In the genomic region with DNA sequence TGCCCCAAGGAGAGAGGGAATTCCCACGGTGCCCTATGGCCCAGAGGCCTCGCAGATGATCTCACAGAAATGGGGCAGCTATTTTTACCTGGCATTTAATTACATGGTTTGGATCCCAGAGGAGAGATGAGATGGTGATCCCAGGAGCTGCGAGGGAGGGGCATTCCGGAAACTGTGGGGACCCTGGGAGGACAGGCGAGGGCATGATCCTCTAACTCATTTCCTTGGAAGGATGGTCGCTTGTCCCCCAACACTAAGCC, we compare ENCODE assay signal across 1 cellular context.
TF ChIP-seq lines count a peak whose summit lies in the region.

No MANE protein-coding gene starts in this region.

TF ChIP-seq in GM12878, 131 proteins besides CTCF, POLR2A, EP300 and RAD21:
- TF ChIP-seq, protein P1, sequence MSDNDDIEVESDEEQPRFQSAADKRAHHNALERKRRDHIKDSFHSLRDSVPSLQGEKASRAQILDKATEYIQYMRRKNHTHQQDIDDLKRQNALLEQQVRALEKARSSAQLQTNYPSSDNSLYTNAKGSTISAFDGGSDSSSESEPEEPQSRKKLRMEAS (IDR thresholded peaks at IDR 0.05; ENCODE audit: low read depth, low read length), result no peak
- TF ChIP-seq, protein P2, sequence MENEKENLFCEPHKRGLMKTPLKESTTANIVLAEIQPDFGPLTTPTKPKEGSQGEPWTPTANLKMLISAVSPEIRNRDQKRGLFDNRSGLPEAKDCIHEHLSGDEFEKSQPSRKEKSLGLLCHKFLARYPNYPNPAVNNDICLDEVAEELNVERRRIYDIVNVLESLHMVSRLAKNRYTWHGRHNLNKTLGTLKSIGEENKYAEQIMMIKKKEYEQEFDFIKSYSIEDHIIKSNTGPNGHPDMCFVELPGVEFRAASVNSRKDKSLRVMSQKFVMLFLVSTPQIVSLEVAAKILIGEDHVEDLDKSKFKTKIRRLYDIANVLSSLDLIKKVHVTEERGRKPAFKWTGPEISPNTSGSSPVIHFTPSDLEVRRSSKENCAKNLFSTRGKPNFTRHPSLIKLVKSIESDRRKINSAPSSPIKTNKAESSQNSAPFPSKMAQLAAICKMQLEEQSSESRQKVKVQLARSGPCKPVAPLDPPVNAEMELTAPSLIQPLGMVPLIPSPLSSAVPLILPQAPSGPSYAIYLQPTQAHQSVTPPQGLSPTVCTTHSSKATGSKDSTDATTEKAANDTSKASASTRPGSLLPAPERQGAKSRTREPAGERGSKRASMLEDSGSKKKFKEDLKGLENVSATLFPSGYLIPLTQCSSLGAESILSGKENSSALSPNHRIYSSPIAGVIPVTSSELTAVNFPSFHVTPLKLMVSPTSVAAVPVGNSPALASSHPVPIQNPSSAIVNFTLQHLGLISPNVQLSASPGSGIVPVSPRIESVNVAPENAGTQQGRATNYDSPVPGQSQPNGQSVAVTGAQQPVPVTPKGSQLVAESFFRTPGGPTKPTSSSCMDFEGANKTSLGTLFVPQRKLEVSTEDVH (IDR thresholded peaks at IDR 0.05; ENCODE audit: low read depth, partially characterized antibody), result no peak
- TF ChIP-seq ZNF622 (IDR thresholded peaks at IDR 0.05), result no peak
- TF ChIP-seq, protein P3, sequence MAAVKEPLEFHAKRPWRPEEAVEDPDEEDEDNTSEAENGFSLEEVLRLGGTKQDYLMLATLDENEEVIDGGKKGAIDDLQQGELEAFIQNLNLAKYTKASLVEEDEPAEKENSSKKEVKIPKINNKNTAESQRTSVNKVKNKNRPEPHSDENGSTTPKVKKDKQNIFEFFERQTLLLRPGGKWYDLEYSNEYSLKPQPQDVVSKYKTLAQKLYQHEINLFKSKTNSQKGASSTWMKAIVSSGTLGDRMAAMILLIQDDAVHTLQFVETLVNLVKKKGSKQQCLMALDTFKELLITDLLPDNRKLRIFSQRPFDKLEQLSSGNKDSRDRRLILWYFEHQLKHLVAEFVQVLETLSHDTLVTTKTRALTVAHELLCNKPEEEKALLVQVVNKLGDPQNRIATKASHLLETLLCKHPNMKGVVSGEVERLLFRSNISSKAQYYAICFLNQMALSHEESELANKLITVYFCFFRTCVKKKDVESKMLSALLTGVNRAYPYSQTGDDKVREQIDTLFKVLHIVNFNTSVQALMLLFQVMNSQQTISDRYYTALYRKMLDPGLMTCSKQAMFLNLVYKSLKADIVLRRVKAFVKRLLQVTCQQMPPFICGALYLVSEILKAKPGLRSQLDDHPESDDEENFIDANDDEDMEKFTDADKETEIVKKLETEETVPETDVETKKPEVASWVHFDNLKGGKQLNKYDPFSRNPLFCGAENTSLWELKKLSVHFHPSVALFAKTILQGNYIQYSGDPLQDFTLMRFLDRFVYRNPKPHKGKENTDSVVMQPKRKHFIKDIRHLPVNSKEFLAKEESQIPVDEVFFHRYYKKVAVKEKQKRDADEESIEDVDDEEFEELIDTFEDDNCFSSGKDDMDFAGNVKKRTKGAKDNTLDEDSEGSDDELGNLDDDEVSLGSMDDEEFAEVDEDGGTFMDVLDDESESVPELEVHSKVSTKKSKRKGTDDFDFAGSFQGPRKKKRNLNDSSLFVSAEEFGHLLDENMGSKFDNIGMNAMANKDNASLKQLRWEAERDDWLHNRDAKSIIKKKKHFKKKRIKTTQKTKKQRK (IDR thresholded peaks at IDR 0.05; ENCODE audit: low read depth, low read length), result no peak
- no peak for TF ChIP-seq NFXL1 (IDR thresholded peaks at IDR 0.05; ENCODE audit: borderline replicate concordance)
- no peak for TF ChIP-seq TAF1 (IDR thresholded peaks at IDR 0.05; ENCODE audit: borderline replicate concordance, low read depth, low read length)
